18 cellular contexts compared by ENCODE assay signal in the genomic region with DNA sequence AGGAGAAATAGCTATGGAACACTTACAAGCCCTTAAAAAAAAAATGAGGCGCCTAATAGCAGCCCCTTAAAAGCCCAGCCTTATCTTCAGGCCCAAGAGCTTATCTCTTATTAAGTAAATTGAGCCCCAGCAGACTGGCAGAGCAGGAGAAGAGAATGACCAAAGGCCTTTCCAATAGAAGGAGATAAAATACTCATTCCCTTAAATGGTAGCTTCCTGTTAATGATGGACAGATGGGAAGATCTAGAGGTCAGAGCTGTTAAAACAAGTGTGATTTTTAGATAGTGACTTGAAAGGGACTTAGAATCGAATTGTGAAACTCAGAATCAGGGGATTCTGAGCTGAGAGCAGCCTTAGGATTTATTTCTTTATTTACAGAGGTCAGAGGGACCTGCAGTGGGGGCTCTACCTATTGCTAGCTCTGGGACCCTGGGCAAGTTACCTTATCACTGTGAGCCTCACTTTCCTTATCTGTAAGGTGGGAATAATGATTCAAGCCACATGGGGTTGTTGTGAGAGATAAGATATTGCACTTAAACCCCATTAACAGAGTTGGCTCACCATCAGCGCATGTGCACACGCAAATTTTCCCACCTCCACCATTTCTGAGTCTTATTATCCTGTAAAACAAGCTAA.
"Had no signal": no experiment of that assay in that cellular context is flagged by ENCODE, and none has a peak within 500 bp of the region (broad histone marks: within the 10 kb centered on the region; RNA-seq: fewer than 3 reads in every experiment).

No MANE protein-coding gene starts in this region.

- H3K27ac Mint-ChIP-seq: activated CD4-positive, alpha-beta T cell treated with anti-CD3 and anti-CD28 coated beads, Interleukin-2, amount 10 ng/mL, durations not matched to agents 7 days and 5 days; activated CD8-positive, alpha-beta T cell treated with anti-CD3 and anti-CD28 coated beads, Interleukin-2, amount 10 ng/mL, durations not matched to agents 7 days and 5 days; activated naive CD4-positive, alpha-beta T cell treated with anti-CD3 and anti-CD28 coated beads, Interleukin-2, amount 50 U/mL, for 24 hours; immature natural killer cell; naive B cell; neural progenitor cell had no signal

- H3K4me3 ChIP-seq: body of pancreas, lower lobe of right lung, neural progenitor cell, thyroid gland, upper lobe of right lung had no signal

- ATAC-seq: activated CD4-positive, CD25-positive, alpha-beta regulatory T cell treated with anti-CD3 and anti-CD28 coated beads, Interleukin-2, amount 50 U/mL, for 24 hours; activated CD8-positive, alpha-beta T cell treated with anti-CD3 and anti-CD28 coated beads, Interleukin-2, amount 10 ng/mL, durations not matched to agents 7 days and 5 days; body of pancreas; lower lobe of right lung; stimulated activated naive CD8-positive, alpha-beta T cell treated with anti-CD3 and anti-CD28 coated beads, Interleukin-15, Interleukin-2, amounts not matched to agents 100 U/mL and 50 U/mL, for 24 hours; upper lobe of right lung had no signal

- H3K27me3 Mint-ChIP-seq: activated CD4-positive, alpha-beta T cell treated with anti-CD3 and anti-CD28 coated beads, Interleukin-2, amount 10 ng/mL, durations not matched to agents 7 days and 5 days; activated naive CD4-positive, alpha-beta T cell treated with anti-CD3 and anti-CD28 coated beads, Interleukin-2, amount 50 U/mL, for 24 hours had no signal

- H3K4me3 Mint-ChIP-seq: activated CD4-positive, alpha-beta T cell treated with anti-CD3 and anti-CD28 coated beads, Interleukin-2, amount 10 ng/mL, durations not matched to agents 7 days and 5 days; activated CD8-positive, alpha-beta T cell treated with anti-CD3 and anti-CD28 coated beads, Interleukin-2, amount 10 ng/mL, durations not matched to agents 7 days and 5 days; activated naive CD4-positive, alpha-beta T cell treated with anti-CD3 and anti-CD28 coated beads, Interleukin-2, amount 50 U/mL, for 24 hours; immature natural killer cell; naive B cell; neural progenitor cell had no signal

- H3K9ac ChIP-seq: neural progenitor cell had no signal

- H3K9me3 Mint-ChIP-seq: activated CD4-positive, alpha-beta T cell treated with anti-CD3 and anti-CD28 coated beads, Interleukin-2, amount 10 ng/mL, durations not matched to agents 7 days and 5 days; activated naive CD4-positive, alpha-beta T cell treated with anti-CD3 and anti-CD28 coated beads, Interleukin-2, amount 50 U/mL, for 24 hours; immature natural killer cell; naive B cell; neural progenitor cell had no signal

- DNase-seq: activated CD4-positive, alpha-beta T cell treated with anti-CD3 and anti-CD28 coated beads, Interleukin-2, amount 10 ng/mL, durations not matched to agents 7 days and 5 days; activated CD8-positive, alpha-beta T cell treated with anti-CD3 and anti-CD28 coated beads, Interleukin-2, amount 10 ng/mL, durations not matched to agents 7 days and 5 days; activated gamma-delta T cell treated with Interleukin-2 at 50 U/mL for 16 hours; anterior cingulate cortex; effector CD4-positive, alpha-beta T cell; foreskin fibroblast; immature natural killer cell; lower lobe of right lung; naive B cell; stimulated activated CD4-positive, alpha-beta T cell treated with anti-CD3 and anti-CD28 coated beads, Interleukin-4, amount 100 ng/mL, for 1 hour; stimulated activated naive CD8-positive, alpha-beta T cell treated with anti-CD3 and anti-CD28 coated beads, Interleukin-15, Interleukin-2, amounts not matched to agents 100 U/mL and 50 U/mL, for 24 hours; T-helper 9 cell; upper lobe of right lung had no signal

- H3K36me3 ChIP-seq: lower lobe of right lung, neural progenitor cell, thyroid gland, upper lobe of right lung had no signal

- H3K9me3 ChIP-seq: body of pancreas, lower lobe of right lung, thyroid gland, upper lobe of right lung had no signal

- H3K27me3 ChIP-seq: body of pancreas, neural progenitor cell, thyroid gland, upper lobe of right lung had no signal

- H2AFZ ChIP-seq: neural progenitor cell had no signal

- H3K27ac ChIP-seq: body of pancreas, lower lobe of right lung, neural progenitor cell, thyroid gland, upper lobe of right lung had no signal

- H3K4me1 Mint-ChIP-seq: activated CD4-positive, alpha-beta T cell treated with anti-CD3 and anti-CD28 coated beads, Interleukin-2, amount 10 ng/mL, durations not matched to agents 7 days and 5 days; activated naive CD4-positive, alpha-beta T cell treated with anti-CD3 and anti-CD28 coated beads, Interleukin-2, amount 50 U/mL, for 24 hours; immature natural killer cell; naive B cell had no signal

- H3K4me1 ChIP-seq: body of pancreas, lower lobe of right lung, upper lobe of right lung had no signal

- H3K36me3 Mint-ChIP-seq: activated naive CD4-positive, alpha-beta T cell treated with anti-CD3 and anti-CD28 coated beads, Interleukin-2, amount 50 U/mL, for 24 hours; immature natural killer cell; naive B cell had no signal
